Comparison of ENCODE assay signal across 27 cellular contexts in the genomic region with DNA sequence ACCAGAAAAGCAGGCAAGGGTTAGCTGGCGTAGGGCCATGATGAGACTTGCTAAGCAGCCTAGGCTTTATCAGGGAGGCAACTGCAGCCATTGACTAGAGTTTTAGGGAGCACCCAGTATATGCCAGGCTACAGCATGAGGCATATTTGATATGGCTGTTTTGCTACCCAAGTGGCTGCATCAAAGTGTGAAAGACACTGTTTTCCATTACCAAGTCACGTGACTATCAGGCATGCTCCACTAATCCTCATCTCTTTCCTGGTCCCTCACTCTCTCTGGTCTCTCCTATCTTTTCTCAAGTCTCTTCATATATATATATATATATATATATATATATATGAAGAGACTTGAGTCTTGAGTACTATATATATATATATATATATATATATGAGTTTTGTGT.
"Had no signal": no experiment of that assay in that cellular context is flagged by ENCODE, and none has a peak within 500 bp of the region (broad histone marks: within the 10 kb centered on the region; RNA-seq: fewer than 3 reads in every experiment).

No MANE protein-coding gene starts in this region.

- DNase-seq: naive thymus-derived CD4-positive, alpha-beta T cell; natural killer cell; nucleus accumbens; ovary; right cardiac atrium; spleen; stimulated activated CD4-positive, alpha-beta T cell treated with anti-CD3 and anti-CD28 coated beads, Interleukin-12 subunit alpha, Interleukin-12 subunit beta, amount 100 ng/mL, for 4 hours; stimulated activated CD4-positive, alpha-beta T cell treated with anti-CD3 and anti-CD28 coated beads, Interleukin-1b, Interleukin-23, amount 100 ng/mL, for 48 hours; stimulated activated CD4-positive, alpha-beta T cell treated with anti-CD3 and anti-CD28 coated beads, Interleukin-4, amount 100 ng/mL, for 24 hours; stimulated activated naive B cell treated with anti-CD40 and anti-IgM and Interleukin-4, amounts not matched to agents 10 μg/mL and 1 μg/mL and 100 μg/mL, for 72 hours; stimulated activated naive CD4-positive, alpha-beta T cell treated with Interleukin-2 at 50 U/mL for 16 hours; stomach; thyroid gland; trophoblast cell; upper lobe of left lung had no signal

- ATAC-seq: naive thymus-derived CD4-positive, alpha-beta T cell; natural killer cell; psoas muscle; right cardiac atrium; sciatic nerve; stimulated activated effector memory CD8-positive, alpha-beta T cell treated with anti-CD3 and anti-CD28 coated beads, Interleukin-12 subunit alpha, Interleukin-12 subunit beta, amount 100 ng/mL, for 72 hours; stimulated activated naive B cell treated with anti-CD40 and anti-IgM and Interleukin-4, amounts not matched to agents 10 μg/mL and 1 μg/mL and 100 μg/mL, for 72 hours had no signal

- FAIRE-seq: urothelium cell line had no signal

- H3K4me3 ChIP-seq: neural progenitor cell, ovary, psoas muscle, skin epidermis, smooth muscle cell, spleen, stomach, thoracic aorta, thyroid gland, tibial nerve, upper lobe of left lung, vagina had no signal

- H2AFZ ChIP-seq: neural progenitor cell, parathyroid adenoma had no signal

- H3K79me2 ChIP-seq: parathyroid adenoma had no signal

- H3K4me1 ChIP-seq: parathyroid adenoma, psoas muscle, stomach, thyroid gland, tibial nerve, upper lobe of left lung, vagina had no signal

- H3K36me3 ChIP-seq: neural progenitor cell, neutrophil, ovary, spleen, stomach, thoracic aorta, thyroid gland, tibial nerve, upper lobe of left lung, vagina had no signal

- H3K27ac ChIP-seq: neural progenitor cell, neutrophil, ovary, parathyroid adenoma, psoas muscle, skin epidermis, spleen, stomach, thoracic aorta, thyroid gland, tibial nerve, upper lobe of left lung, vagina had no signal

- H3K9ac ChIP-seq: neural progenitor cell, parathyroid adenoma had no signal

- H3K4me2 ChIP-seq: neural progenitor cell, smooth muscle cell had no signal

- H3K27me3 ChIP-seq: neural progenitor cell, ovary, thyroid gland, upper lobe of left lung, vagina had no signal

- H3K9me3 ChIP-seq: neutrophil, ovary, psoas muscle, thoracic aorta, thyroid gland, tibial nerve, vagina had no signal
